24 cellular contexts compared by ENCODE assay signal in genomic region chr19:19527371-19527656, GRCh38. TPM values are rescaled to one million over a fixed set of nuclear protein-coding genes. Genes with fewer than 3 reads are reported as not detected.
"Had no signal": no experiment of that assay in that cellular context is flagged by ENCODE, and none has a peak within 500 bp of the region (broad histone marks: within the 10 kb centered on the region; RNA-seq: fewer than 3 reads in every experiment).

No MANE protein-coding gene starts in this region.

- ATAC-seq: activated CD4-positive, CD25-positive, alpha-beta regulatory T cell treated with anti-CD3 and anti-CD28 coated beads, Interleukin-2, amount 50 U/mL, for 24 hours; activated CD8-positive, alpha-beta memory T cell treated with anti-CD3 and anti-CD28 coated beads, Interleukin-2, amount 10 ng/mL, durations not matched to agents 7 days and 5 days; activated CD8-positive, alpha-beta T cell treated with anti-CD3 and anti-CD28 coated beads for 36 hours; activated naive CD8-positive, alpha-beta T cell treated with anti-CD3 and anti-CD28 coated beads, Interleukin-2, amount 50 U/mL, for 24 hours; gastrocnemius medialis; stimulated activated naive B cell treated with anti-CD40 and anti-IgM and Interleukin-4, amounts not matched to agents 10 μg/mL and 1 μg/mL and 100 μg/mL, for 72 hours had no signal

- H3K27me3 Mint-ChIP-seq: activated CD4-positive, alpha-beta T cell treated with anti-CD3 and anti-CD28 coated beads, Interleukin-2, amount 10 ng/mL, durations not matched to agents 7 days and 5 days; activated CD8-positive, alpha-beta memory T cell treated with anti-CD3 and anti-CD28 coated beads, Interleukin-2, amount 10 ng/mL, durations not matched to agents 7 days and 5 days; activated CD8-positive, alpha-beta T cell treated with anti-CD3 and anti-CD28 coated beads for 36 hours; activated naive CD8-positive, alpha-beta T cell treated with anti-CD3 and anti-CD28 coated beads, Interleukin-2, amount 50 U/mL, for 24 hours; stimulated activated naive B cell treated with anti-CD40 and anti-IgM and Interleukin-4, amounts not matched to agents 10 μg/mL and 1 μg/mL and 100 μg/mL, for 72 hours; type B pancreatic cell had no signal

- H3K27me3 ChIP-seq: esophagus squamous epithelium, gastrocnemius medialis, sigmoid colon, vagina had no signal

- DNase-seq: activated CD4-positive, alpha-beta T cell treated with anti-CD3 and anti-CD28 coated beads, Interleukin-2, amount 10 ng/mL, durations not matched to agents 7 days and 5 days; activated CD8-positive, alpha-beta memory T cell treated with anti-CD3 and anti-CD28 coated beads, Interleukin-2, amount 10 ng/mL, durations not matched to agents 7 days and 5 days; activated effector memory CD4-positive, alpha-beta T cell treated with anti-CD3 and anti-CD28 coated beads, Interleukin-2, amount 50 U/mL, for 16 hours; activated naive CD4-positive, alpha-beta T cell treated with anti-CD3 and anti-CD28 coated beads, Interleukin-2, amount 50 U/mL, for 16 hours; activated naive CD8-positive, alpha-beta T cell treated with anti-CD3 and anti-CD28 coated beads, Interleukin-2, amount 50 U/mL, for 24 hours; activated T-cell treated with anti-CD3 and anti-CD28 coated beads for 4 hours; cortex of kidney; endodermal cell; esophagus squamous epithelium; gastrocnemius medialis; left ventricle myocardium inferior; sigmoid colon; stimulated activated CD4-positive, alpha-beta T cell treated with anti-CD3 and anti-CD28 coated beads, Interleukin-15, amount 100 ng/mL, for 24 hours; stimulated activated CD8-positive, alpha-beta memory T cell treated with anti-CD3 and anti-CD28 coated beads, Interleukin-4, amount 100 ng/mL, for 48 hours; stimulated activated naive B cell treated with anti-CD40 and anti-IgM and Interleukin-4, amounts not matched to agents 10 μg/mL and 1 μg/mL and 100 μg/mL, for 72 hours had no signal

- H3K27ac ChIP-seq: esophagus squamous epithelium, gastrocnemius medialis, left ventricle myocardium inferior, sigmoid colon, vagina, VCaP had no signal

- H3K9me3 Mint-ChIP-seq: activated CD4-positive, alpha-beta T cell treated with anti-CD3 and anti-CD28 coated beads, Interleukin-2, amount 10 ng/mL, durations not matched to agents 7 days and 5 days; activated CD8-positive, alpha-beta T cell treated with anti-CD3 and anti-CD28 coated beads for 36 hours; activated naive CD8-positive, alpha-beta T cell treated with anti-CD3 and anti-CD28 coated beads, Interleukin-2, amount 50 U/mL, for 24 hours; endodermal cell; nephron; stimulated activated naive B cell treated with anti-CD40 and anti-IgM and Interleukin-4, amounts not matched to agents 10 μg/mL and 1 μg/mL and 100 μg/mL, for 72 hours; T-helper 2 cell treated with Interferon-gamma antibody and Interleukin-4, amounts not matched to agents 5 μg/mL and 100 μg/mL, for 36 hours; type B pancreatic cell had no signal

- H3K4me3 Mint-ChIP-seq: activated CD4-positive, alpha-beta T cell treated with anti-CD3 and anti-CD28 coated beads, Interleukin-2, amount 10 ng/mL, durations not matched to agents 7 days and 5 days; activated CD8-positive, alpha-beta memory T cell treated with anti-CD3 and anti-CD28 coated beads, Interleukin-2, amount 10 ng/mL, durations not matched to agents 7 days and 5 days; activated CD8-positive, alpha-beta T cell treated with anti-CD3 and anti-CD28 coated beads for 36 hours; activated naive CD8-positive, alpha-beta T cell treated with anti-CD3 and anti-CD28 coated beads, Interleukin-2, amount 50 U/mL, for 24 hours; endodermal cell; stimulated activated naive B cell treated with anti-CD40 and anti-IgM and Interleukin-4, amounts not matched to agents 10 μg/mL and 1 μg/mL and 100 μg/mL, for 72 hours; T-helper 2 cell treated with Interferon-gamma antibody and Interleukin-4, amounts not matched to agents 5 μg/mL and 100 μg/mL, for 36 hours; type B pancreatic cell had no signal

- H3K36me3 Mint-ChIP-seq: type B pancreatic cell had no signal

- H3K27ac Mint-ChIP-seq: activated CD4-positive, alpha-beta T cell treated with anti-CD3 and anti-CD28 coated beads, Interleukin-2, amount 10 ng/mL, durations not matched to agents 7 days and 5 days; activated CD8-positive, alpha-beta memory T cell treated with anti-CD3 and anti-CD28 coated beads, Interleukin-2, amount 10 ng/mL, durations not matched to agents 7 days and 5 days; activated naive CD8-positive, alpha-beta T cell treated with anti-CD3 and anti-CD28 coated beads, Interleukin-2, amount 50 U/mL, for 24 hours; endodermal cell; T-helper 2 cell treated with Interferon-gamma antibody and Interleukin-4, amounts not matched to agents 5 μg/mL and 100 μg/mL, for 36 hours; type B pancreatic cell had no signal

- H3K4me3 ChIP-seq: esophagus squamous epithelium, gastrocnemius medialis, left ventricle myocardium inferior, sigmoid colon, smooth muscle cell, vagina had no signal

- H3K9me3 ChIP-seq: esophagus squamous epithelium, gastrocnemius medialis, left ventricle myocardium inferior, sigmoid colon, vagina had no signal

- H3K4me2 ChIP-seq: smooth muscle cell had no signal

RNA-seq across cellular contexts. Expression of gene CILP2, which starts 10.8 kb away (rescaled TPM):
- total RNA-seq: lung microvascular endothelial cell had no signal
